Comparison of ENCODE assay signal across 7 cellular contexts in genomic region chr12:55413498-55414388, GRCh38. TPM values are rescaled to one million over a fixed set of nuclear protein-coding genes. Genes with fewer than 3 reads are reported as not detected.
"Had no signal": no experiment of that assay in that cellular context is flagged by ENCODE, and none has a peak within 500 bp of the region (broad histone marks: within the 10 kb centered on the region; RNA-seq: fewer than 3 reads in every experiment).

No MANE protein-coding gene starts in this region.

RNA-seq across cellular contexts. Expression of gene OR6C76, which starts 12.3 kb away (rescaled TPM):
- total RNA-seq: activated B cell treated with CpG ODN at 0.5 μM for 24 hours; activated CD4-positive, alpha-beta T cell treated with anti-CD3 and anti-CD28 coated beads, Interleukin-2, amount 10 ng/mL, durations not matched to agents 24 days and 14 days; activated CD8-positive, alpha-beta memory T cell treated with anti-CD3 and anti-CD28 coated beads, Interleukin-2, amount 10 ng/mL, durations not matched to agents 7 days and 5 days; activated T-helper 1 cell treated with anti-CD3 and anti-CD28 coated beads, Interleukin-12 subunit alpha, Interleukin-12 subunit beta, Interleukin-2, Interleukin-4 antibody, amounts not matched to agents 30 ng/mL and 10 ng/mL and 1 ng/mL, durations not matched to agents 14 hours and 24 hours and 36 hours; aorta; breast epithelium; SJSA1 had no signal
- polyA plus RNA-seq: aorta had no signal

RNA-seq across cellular contexts. Expression of gene OR6C65, which starts 13.4 kb away (rescaled TPM):
- total RNA-seq: activated B cell treated with CpG ODN at 0.5 μM for 24 hours; activated CD4-positive, alpha-beta T cell treated with anti-CD3 and anti-CD28 coated beads, Interleukin-2, amount 10 ng/mL, durations not matched to agents 24 days and 14 days; activated CD8-positive, alpha-beta memory T cell treated with anti-CD3 and anti-CD28 coated beads, Interleukin-2, amount 10 ng/mL, durations not matched to agents 7 days and 5 days; activated T-helper 1 cell treated with anti-CD3 and anti-CD28 coated beads, Interleukin-12 subunit alpha, Interleukin-12 subunit beta, Interleukin-2, Interleukin-4 antibody, amounts not matched to agents 30 ng/mL and 10 ng/mL and 1 ng/mL, durations not matched to agents 14 hours and 24 hours and 36 hours; aorta; breast epithelium; SJSA1 had no signal
- polyA plus RNA-seq: aorta had no signal

RNA-seq across cellular contexts. Expression of gene OR6C2, which starts 30.1 kb away (rescaled TPM):
- total RNA-seq: activated B cell treated with CpG ODN at 0.5 μM for 24 hours; activated CD4-positive, alpha-beta T cell treated with anti-CD3 and anti-CD28 coated beads, Interleukin-2, amount 10 ng/mL, durations not matched to agents 24 days and 14 days; activated CD8-positive, alpha-beta memory T cell treated with anti-CD3 and anti-CD28 coated beads, Interleukin-2, amount 10 ng/mL, durations not matched to agents 7 days and 5 days; activated T-helper 1 cell treated with anti-CD3 and anti-CD28 coated beads, Interleukin-12 subunit alpha, Interleukin-12 subunit beta, Interleukin-2, Interleukin-4 antibody, amounts not matched to agents 30 ng/mL and 10 ng/mL and 1 ng/mL, durations not matched to agents 14 hours and 24 hours and 36 hours; aorta; breast epithelium; SJSA1 had no signal
- polyA plus RNA-seq: aorta had no signal

RNA-seq across cellular contexts. Expression of gene OR6C75, which starts 51.0 kb away (rescaled TPM):
- total RNA-seq: activated B cell treated with CpG ODN at 0.5 μM for 24 hours; activated CD4-positive, alpha-beta T cell treated with anti-CD3 and anti-CD28 coated beads, Interleukin-2, amount 10 ng/mL, durations not matched to agents 24 days and 14 days; activated CD8-positive, alpha-beta memory T cell treated with anti-CD3 and anti-CD28 coated beads, Interleukin-2, amount 10 ng/mL, durations not matched to agents 7 days and 5 days; activated T-helper 1 cell treated with anti-CD3 and anti-CD28 coated beads, Interleukin-12 subunit alpha, Interleukin-12 subunit beta, Interleukin-2, Interleukin-4 antibody, amounts not matched to agents 30 ng/mL and 10 ng/mL and 1 ng/mL, durations not matched to agents 14 hours and 24 hours and 36 hours; aorta; breast epithelium; SJSA1 had no signal
- polyA plus RNA-seq: aorta had no signal

RNA-seq across cellular contexts. Expression of gene OR6C70, which starts 56.2 kb away (rescaled TPM):
- total RNA-seq: activated B cell treated with CpG ODN at 0.5 μM for 24 hours; activated CD4-positive, alpha-beta T cell treated with anti-CD3 and anti-CD28 coated beads, Interleukin-2, amount 10 ng/mL, durations not matched to agents 24 days and 14 days; activated CD8-positive, alpha-beta memory T cell treated with anti-CD3 and anti-CD28 coated beads, Interleukin-2, amount 10 ng/mL, durations not matched to agents 7 days and 5 days; activated T-helper 1 cell treated with anti-CD3 and anti-CD28 coated beads, Interleukin-12 subunit alpha, Interleukin-12 subunit beta, Interleukin-2, Interleukin-4 antibody, amounts not matched to agents 30 ng/mL and 10 ng/mL and 1 ng/mL, durations not matched to agents 14 hours and 24 hours and 36 hours; aorta; breast epithelium; SJSA1 had no signal
- polyA plus RNA-seq: aorta had no signal
